In genomic region chr12:57488397-57489156, GRCh38 we compare ENCODE assay signal across 1 cellular context.
TF ChIP-seq lines count a peak whose summit lies in the region.

No MANE protein-coding gene starts in this region.

TF ChIP-seq in K562, 482 proteins besides CTCF, POLR2A, EP300 and RAD21 (continues in another document):
- TF ChIP-seq, protein P1, sequence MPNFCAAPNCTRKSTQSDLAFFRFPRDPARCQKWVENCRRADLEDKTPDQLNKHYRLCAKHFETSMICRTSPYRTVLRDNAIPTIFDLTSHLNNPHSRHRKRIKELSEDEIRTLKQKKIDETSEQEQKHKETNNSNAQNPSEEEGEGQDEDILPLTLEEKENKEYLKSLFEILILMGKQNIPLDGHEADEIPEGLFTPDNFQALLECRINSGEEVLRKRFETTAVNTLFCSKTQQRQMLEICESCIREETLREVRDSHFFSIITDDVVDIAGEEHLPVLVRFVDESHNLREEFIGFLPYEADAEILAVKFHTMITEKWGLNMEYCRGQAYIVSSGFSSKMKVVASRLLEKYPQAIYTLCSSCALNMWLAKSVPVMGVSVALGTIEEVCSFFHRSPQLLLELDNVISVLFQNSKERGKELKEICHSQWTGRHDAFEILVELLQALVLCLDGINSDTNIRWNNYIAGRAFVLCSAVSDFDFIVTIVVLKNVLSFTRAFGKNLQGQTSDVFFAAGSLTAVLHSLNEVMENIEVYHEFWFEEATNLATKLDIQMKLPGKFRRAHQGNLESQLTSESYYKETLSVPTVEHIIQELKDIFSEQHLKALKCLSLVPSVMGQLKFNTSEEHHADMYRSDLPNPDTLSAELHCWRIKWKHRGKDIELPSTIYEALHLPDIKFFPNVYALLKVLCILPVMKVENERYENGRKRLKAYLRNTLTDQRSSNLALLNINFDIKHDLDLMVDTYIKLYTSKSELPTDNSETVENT (CRISPR knock-in tag; IDR thresholded peaks at IDR 0.05), result no peak
- TF ChIP-seq RBM25 (IDR thresholded peaks at IDR 0.05; ENCODE audit: low read depth, low read length, severe bottlenecking) (no peak), PATZ1 (CRISPR knock-in tag; IDR thresholded peaks at IDR 0.05; ENCODE audit: borderline replicate concordance) (0 out of 2 replicates have a peak, but pooled peaks have one; percentile 49), ZBTB2 (IDR thresholded peaks at IDR 0.05) (no peak), ZNF644 (tag; IDR thresholded peaks at IDR 0.05; ENCODE audit: low read depth) (no peak), ARID2 (IDR thresholded peaks at IDR 0.05) (0 out of 2 replicates have a peak, but pooled peaks have one; percentile 11), ETV5 (CRISPR knock-in tag; IDR thresholded peaks at IDR 0.05; ENCODE audit: low read depth) (no peak), ARID4B (CRISPR knock-in tag; IDR thresholded peaks at IDR 0.05) (no peak), ARHGAP35 (IDR thresholded peaks at IDR 0.05; ENCODE audit: partially characterized antibody) (peak; percentile 65), ZNF384 (IDR thresholded peaks at IDR 0.05; ENCODE audit: low read depth, low read length) (no peak), MBD2 (IDR thresholded peaks at IDR 0.05; ENCODE audit: borderline replicate concordance, low read depth) (no peak), PYGO2 (tag; IDR thresholded peaks at IDR 0.05) (no peak), ZNF609 (CRISPR knock-in tag; IDR thresholded peaks at IDR 0.05; ENCODE audit: borderline replicate concordance) (no peak), HDGF (IDR thresholded peaks at IDR 0.05) (0 out of 2 replicates have a peak, but pooled peaks have one; percentile 69), MCM5 (IDR thresholded peaks at IDR 0.05; ENCODE audit: low read depth) (no peak), ZNF398 (CRISPR knock-in tag; IDR thresholded peaks at IDR 0.05) (no peak), TOE1 (IDR thresholded peaks at IDR 0.05; ENCODE audit: borderline replicate concordance) (0 out of 2 replicates have a peak, but pooled peaks have one; percentile 52), TOE1 (CRISPR knock-in tag; IDR thresholded peaks at IDR 0.05; ENCODE audit: borderline replicate concordance, low read depth) (no peak), MAFG (tag; conservative IDR thresholded peaks at IDR 0.05) (no peak), ZNF512 (tag; IDR thresholded peaks at IDR 0.05) (peak; percentile 46; the same call in 1 of the 2 replicates), NFE2 (IDR thresholded peaks at IDR 0.05; ENCODE audit: low read depth) (no peak)
- TF ChIP-seq, protein P2, sequence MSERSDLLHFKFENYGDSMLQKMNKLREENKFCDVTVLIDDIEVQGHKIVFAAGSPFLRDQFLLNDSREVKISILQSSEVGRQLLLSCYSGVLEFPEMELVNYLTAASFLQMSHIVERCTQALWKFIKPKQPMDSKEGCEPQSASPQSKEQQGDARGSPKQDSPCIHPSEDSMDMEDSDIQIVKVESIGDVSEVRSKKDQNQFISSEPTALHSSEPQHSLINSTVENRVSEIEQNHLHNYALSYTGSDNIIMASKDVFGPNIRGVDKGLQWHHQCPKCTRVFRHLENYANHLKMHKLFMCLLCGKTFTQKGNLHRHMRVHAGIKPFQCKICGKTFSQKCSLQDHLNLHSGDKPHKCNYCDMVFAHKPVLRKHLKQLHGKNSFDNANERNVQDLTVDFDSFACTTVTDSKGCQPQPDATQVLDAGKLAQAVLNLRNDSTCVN (CRISPR knock-in tag; IDR thresholded peaks at IDR 0.05), result 0 out of 2 replicates have a peak, but pooled peaks have one; percentile 9
- TF ChIP-seq, protein P3, sequence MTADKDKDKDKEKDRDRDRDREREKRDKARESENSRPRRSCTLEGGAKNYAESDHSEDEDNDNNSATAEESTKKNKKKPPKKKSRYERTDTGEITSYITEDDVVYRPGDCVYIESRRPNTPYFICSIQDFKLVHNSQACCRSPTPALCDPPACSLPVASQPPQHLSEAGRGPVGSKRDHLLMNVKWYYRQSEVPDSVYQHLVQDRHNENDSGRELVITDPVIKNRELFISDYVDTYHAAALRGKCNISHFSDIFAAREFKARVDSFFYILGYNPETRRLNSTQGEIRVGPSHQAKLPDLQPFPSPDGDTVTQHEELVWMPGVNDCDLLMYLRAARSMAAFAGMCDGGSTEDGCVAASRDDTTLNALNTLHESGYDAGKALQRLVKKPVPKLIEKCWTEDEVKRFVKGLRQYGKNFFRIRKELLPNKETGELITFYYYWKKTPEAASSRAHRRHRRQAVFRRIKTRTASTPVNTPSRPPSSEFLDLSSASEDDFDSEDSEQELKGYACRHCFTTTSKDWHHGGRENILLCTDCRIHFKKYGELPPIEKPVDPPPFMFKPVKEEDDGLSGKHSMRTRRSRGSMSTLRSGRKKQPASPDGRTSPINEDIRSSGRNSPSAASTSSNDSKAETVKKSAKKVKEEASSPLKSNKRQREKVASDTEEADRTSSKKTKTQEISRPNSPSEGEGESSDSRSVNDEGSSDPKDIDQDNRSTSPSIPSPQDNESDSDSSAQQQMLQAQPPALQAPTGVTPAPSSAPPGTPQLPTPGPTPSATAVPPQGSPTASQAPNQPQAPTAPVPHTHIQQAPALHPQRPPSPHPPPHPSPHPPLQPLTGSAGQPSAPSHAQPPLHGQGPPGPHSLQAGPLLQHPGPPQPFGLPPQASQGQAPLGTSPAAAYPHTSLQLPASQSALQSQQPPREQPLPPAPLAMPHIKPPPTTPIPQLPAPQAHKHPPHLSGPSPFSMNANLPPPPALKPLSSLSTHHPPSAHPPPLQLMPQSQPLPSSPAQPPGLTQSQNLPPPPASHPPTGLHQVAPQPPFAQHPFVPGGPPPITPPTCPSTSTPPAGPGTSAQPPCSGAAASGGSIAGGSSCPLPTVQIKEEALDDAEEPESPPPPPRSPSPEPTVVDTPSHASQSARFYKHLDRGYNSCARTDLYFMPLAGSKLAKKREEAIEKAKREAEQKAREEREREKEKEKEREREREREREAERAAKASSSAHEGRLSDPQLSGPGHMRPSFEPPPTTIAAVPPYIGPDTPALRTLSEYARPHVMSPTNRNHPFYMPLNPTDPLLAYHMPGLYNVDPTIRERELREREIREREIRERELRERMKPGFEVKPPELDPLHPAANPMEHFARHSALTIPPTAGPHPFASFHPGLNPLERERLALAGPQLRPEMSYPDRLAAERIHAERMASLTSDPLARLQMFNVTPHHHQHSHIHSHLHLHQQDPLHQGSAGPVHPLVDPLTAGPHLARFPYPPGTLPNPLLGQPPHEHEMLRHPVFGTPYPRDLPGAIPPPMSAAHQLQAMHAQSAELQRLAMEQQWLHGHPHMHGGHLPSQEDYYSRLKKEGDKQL (CRISPR knock-in tag; IDR thresholded peaks at IDR 0.05; ENCODE audit: borderline replicate concordance), result no peak
